9 cellular contexts compared by ENCODE assay signal in the genomic region with DNA sequence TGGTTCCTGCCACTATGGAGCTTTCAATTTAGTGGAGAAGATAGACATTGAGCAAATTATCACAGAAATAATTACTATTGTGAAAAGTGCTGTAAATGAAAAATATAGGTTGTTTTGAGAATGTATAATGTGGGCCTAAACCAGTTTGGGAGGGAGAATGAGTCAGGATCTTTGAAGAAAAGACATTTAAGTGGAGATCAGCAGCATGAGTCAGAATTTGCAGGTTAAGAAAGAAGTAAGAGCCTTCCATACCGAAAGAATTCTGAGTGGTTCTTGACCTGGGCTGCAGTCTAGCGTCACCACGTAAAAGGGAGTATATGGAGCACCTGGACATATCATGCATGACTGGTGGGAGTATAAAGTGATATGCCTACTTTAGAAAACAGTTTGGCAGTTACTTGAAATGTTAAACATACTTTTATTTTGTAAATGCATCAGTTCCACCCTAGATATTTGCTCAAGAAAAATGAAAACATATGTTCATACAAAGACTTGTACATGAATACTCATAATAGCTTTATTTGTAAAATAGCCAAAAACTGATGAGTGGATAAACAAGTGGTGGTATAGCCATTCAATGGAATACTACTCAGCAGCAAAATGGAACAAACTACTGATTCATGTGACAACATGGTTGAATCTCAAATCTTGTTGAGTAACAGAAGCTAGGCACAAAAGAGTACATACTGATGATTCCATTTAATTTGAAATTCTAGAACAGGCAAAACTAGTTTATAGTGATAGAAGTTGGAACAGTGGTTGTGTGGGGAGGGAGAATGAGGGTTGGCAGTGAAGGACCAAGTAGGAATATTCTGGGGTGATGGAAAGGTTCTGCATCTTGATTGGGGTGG.
DNase-seq lines count a peak whose midpoint lies in the region; ATAC-seq and TF ChIP-seq lines count a peak whose summit lies in the region.
"Had no signal": no experiment of that assay in that cellular context is flagged by ENCODE, and none has a peak within 500 bp of the region (broad histone marks: within the 10 kb centered on the region; RNA-seq: fewer than 3 reads in every experiment).

No MANE protein-coding gene starts in this region.

- intact Hi-C loops in Calu3 (cut with micrococcal nuclease; ENCODE audit: unreplicated experiment): loop anchor here (5.0 kb wide), 2 partner anchors 32 to 97 kb away; a partner anchor contains a TSS

- peaks cover 4% of the 10 kb centered on the region for H3K36me3 Mint-ChIP-seq in Calu3 (ENCODE audit: insufficient read depth, unreplicated experiment)
- no peaks in the 10 kb centered on the region for H3K36me3 Mint-ChIP-seq in activated T-helper 17 cell treated with anti-CD3 and anti-CD28 coated beads, Interleukin-2, amount 50 U/mL, for 72 hours (ENCODE audit: low read depth)

- peaks cover 37% of the 10 kb centered on the region for H3K4me1 Mint-ChIP-seq in Calu3 (ENCODE audit: low read depth, unreplicated experiment)
- H3K4me1 Mint-ChIP-seq in activated T-helper 17 cell treated with anti-CD3 and anti-CD28 coated beads, Interleukin-2, amount 50 U/mL, for 72 hours: peaks cover 68% of the 10 kb centered on the region

- peak; percentile 75 for ATAC-seq in activated T-helper 17 cell treated with anti-CD3 and anti-CD28 coated beads, Interleukin-2, amount 50 U/mL, for 72 hours (replicated peaks)
- no peak for ATAC-seq in HG03280 (IDR thresholded peaks at IDR 0.05; ENCODE audit: unreplicated experiment)

- no TSS peak for BruUV-seq in Calu3 (replicated peaks; lab: Mats Ljungman, UMichigan)

- CTCF ChIA-PET in Calu3 (lab: Charles Lee): interaction anchor here (0.5 to 1.2 kb wide), 3 partner anchors 10 to 1715 kb away, joined by 3 to 6 read pairs (median 5); a partner anchor contains a TSS

- peaks cover 5% of the 10 kb centered on the region for H3K9me3 Mint-ChIP-seq in Calu3 (ENCODE audit: low read depth, unreplicated experiment)
- H3K9me3 Mint-ChIP-seq in activated T-helper 17 cell treated with anti-CD3 and anti-CD28 coated beads, Interleukin-2, amount 50 U/mL, for 72 hours: no peaks in the 10 kb centered on the region

- DNase-seq in Calu3: no peak
- DNase-seq in HT1080 (ENCODE audit: low read depth): peak; percentile 72
- DNase-seq in kidney glomerular epithelial cell (lab: John Stamatoyannopoulos, UW): peak; percentile 48
- DNase-seq in SKM-1 treated with dmso at 0.1 percent for 144 hours (lab: John Stamatoyannopoulos, UW; ENCODE audit: unreplicated experiment): no peak
- DNase-seq in NCI-H2081 (lab: John Stamatoyannopoulos, UW): no peak
- DNase-seq in stimulated activated CD4-positive, alpha-beta T cell treated with anti-CD3 and anti-CD28 coated beads, Interleukin-2, amount 100 ng/mL, for 48 hours: no peak
- DNase-seq: activated CD4-positive, alpha-beta T cell treated with anti-CD3 and anti-CD28 coated beads, Interleukin-2, amount 50 U/mL, for 1 hour had no signal

- TF ChIP-seq CTCF in Calu3 (IDR thresholded peaks at IDR 0.05; ENCODE audit: unreplicated experiment): no peak

- peak overlapping the region; percentile 8 for H3K27ac Mint-ChIP-seq in Calu3 (ENCODE audit: unreplicated experiment)
- H3K27ac Mint-ChIP-seq in activated T-helper 17 cell treated with anti-CD3 and anti-CD28 coated beads, Interleukin-2, amount 50 U/mL, for 72 hours: peak overlapping the region; percentile 99

- no peak overlapping the region for H3K4me3 Mint-ChIP-seq in Calu3 (ENCODE audit: low read depth, unreplicated experiment)
- peak overlapping the region; percentile 86 for H3K4me3 Mint-ChIP-seq in activated T-helper 17 cell treated with anti-CD3 and anti-CD28 coated beads, Interleukin-2, amount 50 U/mL, for 72 hours

- H3K27me3 Mint-ChIP-seq in Calu3 (ENCODE audit: unreplicated experiment): no peaks in the 10 kb centered on the region
- no peaks in the 10 kb centered on the region for H3K27me3 Mint-ChIP-seq in activated T-helper 17 cell treated with anti-CD3 and anti-CD28 coated beads, Interleukin-2, amount 50 U/mL, for 72 hours

Comparison
In these comparisons a context has a peak if more than half of its experiments do, and no peak if none do; other contexts are left out.
1. DNase-seq: peak in HT1080 (single experiment) and kidney glomerular epithelial cell (single experiment); none in Calu3 (single experiment), SKM-1 treated with dmso at 0.1 percent for 144 hours (single experiment), NCI-H2081 (0 of 2) and stimulated activated CD4-positive, alpha-beta T cell treated with anti-CD3 and anti-CD28 coated beads, Interleukin-2, amount 100 ng/mL, for 48 hours (0 of 2).